ENCODE assay signal across 9 cellular contexts in genomic region chr16:24668481-24669001, GRCh38.
A peak's percentile ranks its signal among the peaks of the same experiment; 100 is the strongest.
DNase-seq lines count a peak whose midpoint lies in the region; ATAC-seq, FAIRE-seq and TF ChIP-seq lines count a peak whose summit lies in the region.
"Had no signal": no experiment of that assay in that cellular context is flagged by ENCODE, and none has a peak within 500 bp of the region (broad histone marks: within the 10 kb centered on the region; RNA-seq: fewer than 3 reads in every experiment).

No MANE protein-coding gene starts in this region.

- no peaks in the 10 kb centered on the region for H3K79me2 ChIP-seq in PC-9 (ENCODE audit: low read depth)

- peaks cover 12% of the 10 kb centered on the region; the same call in 1 of the 2 replicates for H3K4me1 ChIP-seq in PC-9 (replicated peaks; ENCODE audit: insufficient read depth)

- H3K4me3 ChIP-seq in AG10803 (ENCODE audit: low read length): 0 out of 2 replicates have a peak overlapping the region, but pooled peaks have one; percentile 20
- no peak overlapping the region for H3K4me3 ChIP-seq in epithelial cell of proximal tubule (ENCODE audit: low read depth, low read length)
- no peak overlapping the region for H3K4me3 ChIP-seq in skin epidermis
- no peak overlapping the region for H3K4me3 ChIP-seq in PC-9

- no peaks in the 10 kb centered on the region for H4K20me1 ChIP-seq in PC-9 (ENCODE audit: insufficient read depth)

- TF ChIP-seq POLR2A in GM12892 (IDR thresholded peaks at IDR 0.05; ENCODE audit: low read depth, low read length): no peak

- TF ChIP-seq CTCF in AG10803 (conservative IDR thresholded peaks at IDR 0.05; ENCODE audit: low read length) (no peak), epithelial cell of proximal tubule (conservative IDR thresholded peaks at IDR 0.05; ENCODE audit: low read depth, low read length) (no peak), PC-9 (conservative IDR thresholded peaks at IDR 0.05) (no peak)

- peaks cover 19% of the 10 kb centered on the region; the same call in 1 of the 2 replicates for H3F3A ChIP-seq in PC-9 (ENCODE audit: insufficient read depth, low read depth)

- peak overlapping the region in 11 of 21 experiments; percentile 26 to 80 (median 61) for H3K27ac ChIP-seq in skin epidermis
- H3K27ac ChIP-seq in PC-9: no peak overlapping the region
- H3K27ac ChIP-seq: HL-60 had no signal

- H3K27me3 ChIP-seq in PC-9 (ENCODE audit: insufficient read depth, low read depth): no peaks in the 10 kb centered on the region

- no peaks in the 10 kb centered on the region for H3K36me3 ChIP-seq in PC-9 (ENCODE audit: low read depth)

- CTCF ChIA-PET in PC-9 (lab: Charles Lee): no interaction called here

- POLR2A ChIA-PET in PC-9 (lab: Charles Lee; ENCODE audit: unreplicated experiment): interaction anchor here (0.6 kb wide), 1 partner anchor 12 kb away, joined by 8 read pairs; no protein-coding TSS in a partner anchor

- no TSS peak for BruUV-seq in PC-9 (replicated peaks; lab: Mats Ljungman, UMichigan)

- no peak for FAIRE-seq in GM12892 (lab: Jason Lieb, UNC)

- H3K4me2 ChIP-seq in PC-9: no peak overlapping the region

- DNase-seq in AG10803 (ENCODE audit: low read depth): peak; percentile 81
- DNase-seq in epithelial cell of proximal tubule (ENCODE audit: low read depth): peak; percentile 96
- DNase-seq in middle frontal gyrus (ENCODE audit: extremely low spot score, low spot score): no peak
- no peak for DNase-seq in PC-9
- DNase-seq in GM12892 (ENCODE audit: insufficient read length): no peak

- H2AFZ ChIP-seq in PC-9: no peak overlapping the region

- H3K9me3 ChIP-seq in PC-9 (ENCODE audit: insufficient read depth, low read depth): no peaks in the 10 kb centered on the region

- H3K9me2 ChIP-seq in PC-9 (ENCODE audit: insufficient read depth): no peaks in the 10 kb centered on the region

- intact Hi-C loops in PC-9 (cut with micrococcal nuclease; ENCODE audit: unreplicated experiment): no loop called here

- ATAC-seq in SK-N-SH treated with all-trans-retinoic acid at 6 μM for 48 hours (peak; percentile 11; the same call in 2 of the 3 replicates), HG03521 (IDR thresholded peaks at IDR 0.05; ENCODE audit: unreplicated experiment) (no peak)

TF ChIP-seq in SK-N-SH treated with all-trans-retinoic acid at 6 μM for 48 hours, 23 proteins besides CTCF, POLR2A, EP300 and RAD21:
- no peak for TF ChIP-seq ZNF565 (CRISPR knock-in tag; conservative IDR thresholded peaks at IDR 0.05; ENCODE audit: low read depth)
- 0 out of 2 replicates have a peak, but pooled peaks have one; percentile 34 for TF ChIP-seq CSDC2 (CRISPR knock-in tag; IDR thresholded peaks at IDR 0.05)
- no peak for TF ChIP-seq ZC3H10 (CRISPR knock-in tag; IDR thresholded peaks at IDR 0.05)
- TF ChIP-seq SNAI2 (CRISPR knock-in tag; IDR thresholded peaks at IDR 0.05): no peak; the same call in 1 of the 2 replicates
- no peak for TF ChIP-seq CREB5 (CRISPR knock-in tag; IDR thresholded peaks at IDR 0.05; ENCODE audit: low read depth)
- TF ChIP-seq POU6F1 (CRISPR knock-in tag; IDR thresholded peaks at IDR 0.05; ENCODE audit: borderline replicate concordance, low read depth): no peak
- no peak for TF ChIP-seq ZFP30 (CRISPR knock-in tag; IDR thresholded peaks at IDR 0.05)
- no peak for TF ChIP-seq ESRRG (CRISPR knock-in tag; IDR thresholded peaks at IDR 0.05)

Comparison
In these comparisons a context has a peak if more than half of its experiments do, and no peak if none do; other contexts are left out.
1. DNase-seq: peak in AG10803 (single experiment) and epithelial cell of proximal tubule (single experiment); none in middle frontal gyrus (single experiment), PC-9 (0 of 2) and GM12892 (single experiment).